20 cellular contexts compared by ENCODE assay signal in the genomic region with DNA sequence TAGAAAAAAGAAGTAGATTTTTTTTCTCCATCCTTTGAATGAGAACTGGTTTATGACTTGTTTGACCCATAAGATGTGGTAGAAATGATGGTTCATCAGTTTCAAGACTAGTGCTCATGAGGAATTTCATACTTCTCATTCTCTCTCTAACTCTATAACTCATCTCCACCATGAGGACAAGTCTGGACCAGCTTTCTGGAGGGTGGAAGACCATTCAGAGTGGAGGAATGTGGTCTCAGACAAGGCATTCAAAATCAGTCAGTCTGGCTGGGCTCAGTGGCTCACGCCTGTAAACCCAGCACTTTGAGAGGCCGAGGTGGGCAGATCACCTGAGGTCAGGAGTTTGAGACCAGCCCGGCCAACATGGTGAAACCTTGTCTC. TPM values are rescaled to one million over a fixed set of nuclear protein-coding genes. Genes with fewer than 3 reads are reported as not detected.
A peak's percentile ranks its signal among the peaks of the same experiment; 100 is the strongest.
DNase-seq lines count a peak whose midpoint lies in the region; ATAC-seq and TF ChIP-seq lines count a peak whose summit lies in the region.
"Had no signal": no experiment of that assay in that cellular context is flagged by ENCODE, and none has a peak within 500 bp of the region (broad histone marks: within the 10 kb centered on the region; RNA-seq: fewer than 3 reads in every experiment).

No MANE protein-coding gene starts in this region.

- H3K36me3 Mint-ChIP-seq in activated T-cell treated with anti-CD3 and anti-CD28 coated beads, Interleukin-2, amount 50 U/mL, for 24 hours (ENCODE audit: low read depth), result peaks cover 11% of the 10 kb centered on the region
- peaks cover under 1% of the 10 kb centered on the region for H3K36me3 Mint-ChIP-seq in activated T-cell treated with anti-CD3 and anti-CD28 coated beads, Interleukin-2, amount 50 U/mL, for 4 hours (ENCODE audit: insufficient read depth)
- peaks cover 10% of the 10 kb centered on the region for H3K36me3 Mint-ChIP-seq in CD4-positive, alpha-beta T cell (ENCODE audit: low read depth)
- H3K36me3 Mint-ChIP-seq in activated T-helper 17 cell treated with anti-CD3 and anti-CD28 coated beads, Interleukin-2, amount 50 U/mL, for 72 hours (ENCODE audit: low read depth), result peaks cover 17% of the 10 kb centered on the region

- no peak overlapping the region for H3K27ac ChIP-seq in CD4-positive, alpha-beta T cell (ENCODE audit: low read depth, low read length)
- H3K27ac ChIP-seq in stomach, result no peak overlapping the region
- H3K27ac ChIP-seq: BLaER1 had no signal

- TF ChIP-seq EP300 in stomach (IDR thresholded peaks at IDR 0.05), result no peak

- 84 to 89% (median 86%) methylated on average over 3 of the region's 3 CpGs for WGBS in stomach, 5 donors

- TF ChIP-seq CTCF in CD4-positive, alpha-beta T cell (IDR thresholded peaks at IDR 0.05), result no peak
- no peak for TF ChIP-seq CTCF in stomach (IDR thresholded peaks at IDR 0.05)

- H3K4me3 ChIP-seq in stomach, result no peak overlapping the region
- H3K4me3 ChIP-seq: BLaER1, K562 had no signal

- POLR2A ChIA-PET in CD4-positive, alpha-beta T cell (lab: Charles Lee), result no interaction called here

- H3K4me1 ChIP-seq in stomach, result peaks cover 8 to 16% (median 12%) of the 10 kb centered on the region in 4 donors

- H3K27me3 Mint-ChIP-seq in activated T-cell treated with anti-CD3 and anti-CD28 coated beads, Interleukin-2, amount 50 U/mL, for 24 hours, result no peaks in the 10 kb centered on the region
- H3K27me3 Mint-ChIP-seq in activated T-cell treated with anti-CD3 and anti-CD28 coated beads, Interleukin-2, amount 50 U/mL, for 4 hours (ENCODE audit: low read depth), result no peaks in the 10 kb centered on the region
- H3K27me3 Mint-ChIP-seq in CD4-positive, alpha-beta T cell, result no peaks in the 10 kb centered on the region
- H3K27me3 Mint-ChIP-seq in activated T-helper 17 cell treated with anti-CD3 and anti-CD28 coated beads, Interleukin-2, amount 50 U/mL, for 72 hours, result no peaks in the 10 kb centered on the region

- H3K27ac Mint-ChIP-seq in activated T-cell treated with anti-CD3 and anti-CD28 coated beads, Interleukin-2, amount 50 U/mL, for 24 hours, result peak overlapping the region; percentile 20
- H3K27ac Mint-ChIP-seq in CD4-positive, alpha-beta T cell, result peak overlapping the region; percentile 76
- H3K27ac Mint-ChIP-seq in activated T-helper 17 cell treated with anti-CD3 and anti-CD28 coated beads, Interleukin-2, amount 50 U/mL, for 72 hours, result peak overlapping the region; percentile 75
- H3K27ac Mint-ChIP-seq: CD8-positive, alpha-beta memory T cell had no signal

- no peak for DNase-seq in activated T-cell treated with anti-CD3 and anti-CD28 coated beads, Interleukin-2, amount 50 U/mL, for 24 hours
- DNase-seq in activated T-cell treated with anti-CD3 and anti-CD28 coated beads, Interleukin-2, amount 50 U/mL, for 4 hours, result no peak
- no peak for DNase-seq in CD4-positive, alpha-beta T cell
- peak; percentile 17 for DNase-seq in kidney glomerular epithelial cell (lab: John Stamatoyannopoulos, UW)
- no peak for DNase-seq in activated CD4-positive, CD25-positive, alpha-beta regulatory T cell (lab: John Stamatoyannopoulos, UW)
- no peak for DNase-seq in posterior cingulate gyrus
- no peak for DNase-seq in stomach
- DNase-seq: CD8-positive, alpha-beta memory T cell; DMS53; NCI-H1105 treated with DMSO at 0.1 percent for 48 hours; NCI-H1694; NCI-H2081 treated with DMSO at 0.1 percent for 48 hours; NCI-H446 treated with DMSO at 0.1 percent for 48 hours; NCI-H69; SHP77 had no signal

- peaks cover 61% of the 10 kb centered on the region for H3K4me1 Mint-ChIP-seq in activated T-cell treated with anti-CD3 and anti-CD28 coated beads, Interleukin-2, amount 50 U/mL, for 24 hours (ENCODE audit: low read depth)
- H3K4me1 Mint-ChIP-seq in activated T-cell treated with anti-CD3 and anti-CD28 coated beads, Interleukin-2, amount 50 U/mL, for 4 hours (ENCODE audit: low read depth), result peaks cover 59% of the 10 kb centered on the region
- H3K4me1 Mint-ChIP-seq in CD4-positive, alpha-beta T cell (ENCODE audit: low read depth), result peaks cover 77% of the 10 kb centered on the region
- H3K4me1 Mint-ChIP-seq in activated T-helper 17 cell treated with anti-CD3 and anti-CD28 coated beads, Interleukin-2, amount 50 U/mL, for 72 hours, result peaks cover 37% of the 10 kb centered on the region

- H3K9me3 ChIP-seq in CD4-positive, alpha-beta T cell (ENCODE audit: control insufficient read depth, low read length), result no peaks in the 10 kb centered on the region
- no peaks in the 10 kb centered on the region for H3K9me3 ChIP-seq in stomach
- H3K9me3 ChIP-seq: BLaER1 had no signal

- no peaks in the 10 kb centered on the region for H3K9me3 Mint-ChIP-seq in activated T-cell treated with anti-CD3 and anti-CD28 coated beads, Interleukin-2, amount 50 U/mL, for 24 hours
- H3K9me3 Mint-ChIP-seq in activated T-cell treated with anti-CD3 and anti-CD28 coated beads, Interleukin-2, amount 50 U/mL, for 4 hours, result no peaks in the 10 kb centered on the region
- H3K9me3 Mint-ChIP-seq in CD4-positive, alpha-beta T cell, result no peaks in the 10 kb centered on the region
- H3K9me3 Mint-ChIP-seq in activated T-helper 17 cell treated with anti-CD3 and anti-CD28 coated beads, Interleukin-2, amount 50 U/mL, for 72 hours, result no peaks in the 10 kb centered on the region
- H3K9me3 Mint-ChIP-seq: CD8-positive, alpha-beta memory T cell had no signal

- TF ChIP-seq POLR2A in stomach (IDR thresholded peaks at IDR 0.05), result no peak

- ATAC-seq in activated T-cell treated with anti-CD3 and anti-CD28 coated beads, Interleukin-2, amount 50 U/mL, for 4 hours, result no peak
- no peak for ATAC-seq in CD4-positive, alpha-beta T cell (ENCODE audit: poor library complexity)
- ATAC-seq in activated T-helper 17 cell treated with anti-CD3 and anti-CD28 coated beads, Interleukin-2, amount 50 U/mL, for 72 hours (replicated peaks), result peak; percentile 20
- ATAC-seq: K562 had no signal

- H3K36me3 ChIP-seq in stomach, result no peaks in the 10 kb centered on the region
- H3K36me3 ChIP-seq: BLaER1 had no signal

- CTCF ChIA-PET in CD4-positive, alpha-beta T cell (lab: Charles Lee), result interaction anchor here (1.5 kb wide), 1 partner anchor 8 kb away, joined by 3 read pairs; no protein-coding TSS in a partner anchor

- intact Hi-C loops in CD4-positive, alpha-beta T cell (cut with DNase I, micrococcal nuclease), result loop anchor here in 1 of 2 experiments (10.0 kb wide), 1 partner anchor 589 kb away; no protein-coding TSS in a partner anchor
- intact Hi-C loops in posterior cingulate gyrus (cut with DNase I) (loop anchor here (10.0 kb wide), 1 partner anchor 301 kb away; a partner anchor contains a TSS), stomach (cut with DNase I; ENCODE audit: low total_unique reads) (no loop called here)

- no peaks in the 10 kb centered on the region for H3K27me3 ChIP-seq in CD4-positive, alpha-beta T cell (ENCODE audit: control insufficient read depth, insufficient read depth, low read length)
- peaks cover 0 to 14% (median 5%) of the 10 kb centered on the region in 3 donors for H3K27me3 ChIP-seq in stomach
- H3K27me3 ChIP-seq: BLaER1 had no signal

- H3K4me3 Mint-ChIP-seq in activated T-cell treated with anti-CD3 and anti-CD28 coated beads, Interleukin-2, amount 50 U/mL, for 24 hours, result no peak overlapping the region
- H3K4me3 Mint-ChIP-seq in activated T-cell treated with anti-CD3 and anti-CD28 coated beads, Interleukin-2, amount 50 U/mL, for 4 hours, result no peak overlapping the region
- no peak overlapping the region for H3K4me3 Mint-ChIP-seq in CD4-positive, alpha-beta T cell
- peak overlapping the region; percentile 58 for H3K4me3 Mint-ChIP-seq in activated T-helper 17 cell treated with anti-CD3 and anti-CD28 coated beads, Interleukin-2, amount 50 U/mL, for 72 hours
- H3K4me3 Mint-ChIP-seq: CD8-positive, alpha-beta memory T cell had no signal

RNA-seq across cellular contexts. Expression of a gene that starts 3.5 kb away (rescaled TPM):
- total RNA-seq in activated T-cell treated with anti-CD3 and anti-CD28 coated beads, Interleukin-2, amount 50 U/mL, for 4 hours, result 10 to 100 TPM; 14.9 to 16.5 (median 16.1) TPM
- total RNA-seq in CD4-positive, alpha-beta T cell, result 10 to 100 TPM; 17.2 to 18.1 TPM
- 10 to 100 TPM in 1 of 2 donors, 1 to 10 TPM in 1; 9.4 to 13.4 TPM for total RNA-seq in activated T-helper 17 cell treated with anti-CD3 and anti-CD28 coated beads, Interleukin-2, amount 50 U/mL, for 72 hours
- 10 to 100 TPM in 1 of 5 donors, 1 to 10 TPM in 3, not detected in 1; 4.3 to 56.5 (median 6.1) TPM for total RNA-seq in stomach
- 10 to 100 TPM in 2 of 3 donors, 1 to 10 TPM in 1; 8.7 to 12.5 (median 10.2) TPM for polyA plus RNA-seq in stomach

RNA-seq across cellular contexts. Expression of a gene that starts 10.8 kb away (rescaled TPM):
- 1 to 10 TPM; 2.2 to 2.6 (median 2.4) TPM for total RNA-seq in activated T-cell treated with anti-CD3 and anti-CD28 coated beads, Interleukin-2, amount 50 U/mL, for 4 hours
- 1 to 10 TPM; 5.0 to 5.1 TPM for total RNA-seq in CD4-positive, alpha-beta T cell
- 1 to 10 TPM; 2.8 to 3.2 TPM for total RNA-seq in activated T-helper 17 cell treated with anti-CD3 and anti-CD28 coated beads, Interleukin-2, amount 50 U/mL, for 72 hours
- total RNA-seq in stomach, result 1 to 10 TPM in 3 of 5 donors, under 1 TPM in 1, not detected in 1; 0.58 to 5.7 (median 1.9) TPM
- polyA plus RNA-seq in stomach, result 1 to 10 TPM; 1.2 to 1.9 (median 1.2) TPM

RNA-seq across cellular contexts. Expression of a gene that starts 28.5 kb away (rescaled TPM):
- not detected for total RNA-seq in activated T-cell treated with anti-CD3 and anti-CD28 coated beads, Interleukin-2, amount 50 U/mL, for 4 hours
- not detected for total RNA-seq in CD4-positive, alpha-beta T cell
- not detected for total RNA-seq in activated T-helper 17 cell treated with anti-CD3 and anti-CD28 coated beads, Interleukin-2, amount 50 U/mL, for 72 hours
- not detected for total RNA-seq in stomach
- polyA plus RNA-seq in stomach, result not detected
- total RNA-seq: A673; CD8-positive, alpha-beta memory T cell had no signal
- polyA plus RNA-seq: CD8-positive, alpha-beta memory T cell had no signal

RNA-seq across cellular contexts. Expression of a gene that starts 44.7 kb away (rescaled TPM):
- total RNA-seq in activated T-cell treated with anti-CD3 and anti-CD28 coated beads, Interleukin-2, amount 50 U/mL, for 4 hours, result 1 to 10 TPM; 1.7 to 3.3 (median 1.7) TPM
- total RNA-seq in CD4-positive, alpha-beta T cell, result not detected
- 1 to 10 TPM in 1 of 2 donors, under 1 TPM in 1; 0.16 to 1.2 TPM for total RNA-seq in activated T-helper 17 cell treated with anti-CD3 and anti-CD28 coated beads, Interleukin-2, amount 50 U/mL, for 72 hours
- not detected for total RNA-seq in stomach
- polyA plus RNA-seq in stomach, result under 1 TPM in 1 of 3 donors, not detected in 2; 0.08 TPM

RNA-seq across cellular contexts. Expression of a gene that starts 58.9 kb away (rescaled TPM):
- not detected for total RNA-seq in activated T-cell treated with anti-CD3 and anti-CD28 coated beads, Interleukin-2, amount 50 U/mL, for 4 hours
- not detected for total RNA-seq in CD4-positive, alpha-beta T cell
- not detected for total RNA-seq in activated T-helper 17 cell treated with anti-CD3 and anti-CD28 coated beads, Interleukin-2, amount 50 U/mL, for 72 hours
- total RNA-seq in stomach, result not detected
- polyA plus RNA-seq in stomach, result not detected
- total RNA-seq: A673; CD8-positive, alpha-beta memory T cell; H1 had no signal
- polyA plus RNA-seq: CD8-positive, alpha-beta memory T cell; H1 had no signal

Comparison
In these comparisons a context has a peak if more than half of its experiments do, and no peak if none do; other contexts are left out.
1. H3K27ac Mint-ChIP-seq: peak in every context shown above with its lines; median percentile 76 in CD4-positive, alpha-beta T cell; 75 in activated T-helper 17 cell treated with anti-CD3 and anti-CD28 coated beads, Interleukin-2, amount 50 U/mL, for 72 hours; 20 in activated T-cell treated with anti-CD3 and anti-CD28 coated beads, Interleukin-2, amount 50 U/mL, for 24 hours.